Comparison of ENCODE assay signal across 8 cellular contexts in genomic region chr22:44023404-44024287, GRCh38. TPM values are rescaled to one million over a fixed set of nuclear protein-coding genes. Genes with fewer than 3 reads are reported as not detected.
A peak's percentile ranks its signal among the peaks of the same experiment; 100 is the strongest.
DNase-seq lines count a peak whose midpoint lies in the region; ATAC-seq and TF ChIP-seq lines count a peak whose summit lies in the region.

No MANE protein-coding gene starts in this region.

- peak in 1 of 4 donors; percentile 37 for TF ChIP-seq POLR2A in upper lobe of left lung (IDR thresholded peaks at IDR 0.05)

- H3K27me3 ChIP-seq in muscle layer of colon (ENCODE audit: control insufficient read depth in 1 of 2, insufficient read depth in 2 of 2, low read length in 2 of 2), result no peaks in the 10 kb centered on the region
- H3K27me3 ChIP-seq in upper lobe of left lung, result peaks cover 0 to 6% (median 0%) of the 10 kb centered on the region in 4 donors

- no peaks in the 10 kb centered on the region for H3K27me3 Mint-ChIP-seq in activated CD4-positive, alpha-beta T cell treated with anti-CD3 and anti-CD28 coated beads, Interleukin-2, amount 10 ng/mL, durations not matched to agents 24 days and 14 days

- H3K9me3 Mint-ChIP-seq in activated CD4-positive, alpha-beta T cell treated with anti-CD3 and anti-CD28 coated beads, Interleukin-2, amount 10 ng/mL, durations not matched to agents 24 days and 14 days, result no peaks in the 10 kb centered on the region

- H3K9me3 ChIP-seq in muscle layer of colon (ENCODE audit: low read length) (no peaks in the 10 kb centered on the region), upper lobe of left lung (no peaks in the 10 kb centered on the region)

- peak overlapping the region; percentile 44 for H3K4me3 ChIP-seq in epithelial cell of esophagus (ENCODE audit: low read length)
- H3K4me3 ChIP-seq in muscle layer of colon (ENCODE audit: low read depth in 1 of 2, low read length in 2 of 2), result peak overlapping the region; percentile 53 to 77
- H3K4me3 ChIP-seq in upper lobe of left lung, result peak overlapping the region; percentile 35 to 71 (median 67)

- H3K4me1 ChIP-seq in muscle layer of colon (ENCODE audit: insufficient read depth, low read length), result peaks cover 10% of the 10 kb centered on the region
- H3K4me1 ChIP-seq in upper lobe of left lung, result peaks cover 27 to 49% (median 33%) of the 10 kb centered on the region in 4 donors

- TF ChIP-seq CTCF in epithelial cell of esophagus (IDR thresholded peaks at IDR 0.05; ENCODE audit: insufficient read depth, low read depth, low read length, missing control alignments) (no peak), upper lobe of left lung (IDR thresholded peaks at IDR 0.05) (no peak)

- peaks cover 37% of the 10 kb centered on the region for H3K36me3 Mint-ChIP-seq in activated CD4-positive, alpha-beta T cell treated with anti-CD3 and anti-CD28 coated beads, Interleukin-2, amount 10 ng/mL, durations not matched to agents 24 days and 14 days (ENCODE audit: low read depth)

- peak overlapping the region; percentile 44 for H3K9ac ChIP-seq in muscle layer of colon (ENCODE audit: low read length)

- ATAC-seq in HG02885 (IDR thresholded peaks at IDR 0.05; ENCODE audit: poor library complexity, unreplicated experiment) (peak; percentile 31), upper lobe of left lung (ENCODE audit: low FRiP score in 2 of 2) (peak in 1 of 2 donors; percentile 75), HG03342 (IDR thresholded peaks at IDR 0.05; ENCODE audit: unreplicated experiment) (no peak)

- TF ChIP-seq EP300 in upper lobe of left lung (IDR thresholded peaks at IDR 0.05), result no peak

- H3K36me3 ChIP-seq in muscle layer of colon (ENCODE audit: insufficient read depth, low read length) (no peaks in the 10 kb centered on the region), upper lobe of left lung (no peaks in the 10 kb centered on the region)

- H3K4me1 Mint-ChIP-seq in activated CD4-positive, alpha-beta T cell treated with anti-CD3 and anti-CD28 coated beads, Interleukin-2, amount 10 ng/mL, durations not matched to agents 24 days and 14 days, result peaks cover 42% of the 10 kb centered on the region

- peak overlapping the region; percentile 96 for H3K27ac Mint-ChIP-seq in activated CD4-positive, alpha-beta T cell treated with anti-CD3 and anti-CD28 coated beads, Interleukin-2, amount 10 ng/mL, durations not matched to agents 24 days and 14 days

- intact Hi-C loops in activated CD4-positive, alpha-beta T cell treated with anti-CD3 and anti-CD28 coated beads, Interleukin-2, amount 10 ng/mL, durations not matched to agents 24 days and 14 days (cut with micrococcal nuclease), result no loop called here

- 24 to 46% methylated on average over 12 to 22 of the region's 54 CpGs for WGBS in upper lobe of left lung, 2 donors

- H3K4me3 Mint-ChIP-seq in activated CD4-positive, alpha-beta T cell treated with anti-CD3 and anti-CD28 coated beads, Interleukin-2, amount 10 ng/mL, durations not matched to agents 24 days and 14 days, result peak overlapping the region; percentile 97

- DNase-seq in DMS53 treated with DMSO at 0.1 percent for 48 hours (lab: John Stamatoyannopoulos, UW; ENCODE audit: unreplicated experiment), result peak; percentile 12
- DNase-seq in activated CD4-positive, alpha-beta T cell treated with anti-CD3 and anti-CD28 coated beads, Interleukin-2, amount 10 ng/mL, durations not matched to agents 24 days and 14 days, result peak; percentile 87
- DNase-seq in epithelial cell of esophagus (ENCODE audit: low read depth), result peak; percentile 17
- DNase-seq in upper lobe of left lung, result peak in 1 of 2 donors; percentile 36
- DNase-seq in A172 (ENCODE audit: low spot score), result no peak

- H3K27ac ChIP-seq in muscle layer of colon (ENCODE audit: low read depth, low read length) (peak overlapping the region; percentile 76), upper lobe of left lung (peak overlapping the region; percentile 88 to 98 (median 94))

RNA-seq across cellular contexts. Expression of gene PARVB, which starts 0.5 kb away (rescaled TPM):
- 107 and 112 TPM in 2 replicates for total RNA-seq in activated CD4-positive, alpha-beta T cell treated with anti-CD3 and anti-CD28 coated beads, Interleukin-2, amount 10 ng/mL, durations not matched to agents 24 days and 14 days
- total RNA-seq in upper lobe of left lung, result 10 to 100 TPM; 14.5 to 56.1 (median 37.0) TPM
- 2.3 and 6.3 TPM in 2 replicates for total RNA-seq in A172 (2014; rRNA removed; shearing (Covaris generic))
